In the genomic region with DNA sequence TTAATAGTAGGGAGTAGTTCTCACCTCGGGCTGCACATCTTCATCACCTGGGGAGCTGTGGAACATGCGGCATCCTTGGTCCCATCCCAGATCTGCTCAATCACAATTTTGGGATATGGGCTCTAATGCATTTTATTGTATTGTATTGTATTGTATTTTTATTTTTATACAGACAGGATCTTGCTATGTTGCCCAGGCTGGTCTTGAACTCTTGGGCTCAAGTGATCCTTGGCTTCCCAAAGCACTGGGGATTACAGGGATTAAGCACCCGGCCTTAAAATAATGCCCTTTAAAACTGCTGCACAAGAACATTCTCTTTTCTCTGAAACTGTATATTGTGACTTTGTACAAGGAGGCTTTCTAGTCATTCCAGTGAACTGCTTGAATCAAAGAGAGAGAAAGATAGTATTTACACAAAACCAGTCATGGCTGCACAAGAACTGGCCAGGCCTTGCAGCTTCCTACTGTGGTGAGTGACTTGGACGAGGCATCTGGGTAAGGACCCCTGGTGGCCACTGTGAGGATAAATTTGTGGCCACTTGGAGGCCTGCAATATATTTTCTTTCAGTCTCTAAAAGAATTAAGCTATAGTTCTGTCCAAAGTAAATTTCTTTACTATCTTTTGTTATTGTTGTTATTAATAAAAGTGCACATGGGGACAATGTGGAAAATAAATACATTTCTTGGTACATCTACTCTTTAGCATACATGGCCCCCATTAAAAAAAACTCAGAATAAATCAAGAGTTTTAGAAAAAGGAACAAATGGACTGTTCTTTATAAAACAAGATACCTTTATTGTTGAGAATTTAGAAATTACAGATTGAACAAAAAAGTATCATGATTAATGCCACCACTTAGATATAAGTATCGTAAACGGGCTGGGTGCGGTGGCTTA, we compare ENCODE assay signal across 8 cellular contexts. TPM values are rescaled to one million over a fixed set of nuclear protein-coding genes. Genes with fewer than 3 reads are reported as not detected.
A peak's percentile ranks its signal among the peaks of the same experiment; 100 is the strongest.
DNase-seq lines count a peak whose midpoint lies in the region; TF ChIP-seq lines count a peak whose summit lies in the region.

No MANE protein-coding gene starts in this region.

- H3K4me3 ChIP-seq in Jurkat, Clone E6-1 (ENCODE audit: low read length) = no peak overlapping the region
- no peak overlapping the region for H3K4me3 ChIP-seq in tibial artery

- H3K27ac Mint-ChIP-seq in activated T-helper 1 cell treated with anti-CD3 and anti-CD28 coated beads, Interleukin-12 subunit alpha, Interleukin-12 subunit beta, Interleukin-2, Interleukin-4 antibody, amounts not matched to agents 30 ng/mL and 10 ng/mL and 1 ng/mL, durations not matched to agents 14 hours and 24 hours and 36 hours = no peak overlapping the region

- H3K36me3 ChIP-seq in tibial artery = no peaks in the 10 kb centered on the region

- DNase-seq in AG20443 (ENCODE audit: low spot score) (peak; percentile 79), GM19238 (ENCODE audit: insufficient read length, low spot score) (peak; percentile 63), RKO (ENCODE audit: low spot score) (peak; percentile 88), fibroblast of the conjunctiva (ENCODE audit: low read depth) (peak; percentile 77), occipital lobe (lab: John Stamatoyannopoulos, UW) (peak; percentile 26), tibial artery (peak; percentile 58 to 75)
- peak; percentile 65 for DNase-seq in Jurkat, Clone E6-1 (ENCODE audit: low read depth, low spot score)
- DNase-seq in activated T-helper 1 cell treated with anti-CD3 and anti-CD28 coated beads, Interleukin-12 subunit alpha, Interleukin-12 subunit beta, Interleukin-2, Interleukin-4 antibody, amounts not matched to agents 30 ng/mL and 10 ng/mL and 1 ng/mL, durations not matched to agents 14 hours and 24 hours and 36 hours (ENCODE audit: low spot score) = peak; percentile 36

- intact Hi-C loops in activated T-helper 1 cell treated with anti-CD3 and anti-CD28 coated beads, Interleukin-12 subunit alpha, Interleukin-12 subunit beta, Interleukin-2, Interleukin-4 antibody, amounts not matched to agents 30 ng/mL and 10 ng/mL and 1 ng/mL, durations not matched to agents 14 hours and 24 hours and 36 hours (cut with micrococcal nuclease) = loop anchor here (1.0 kb wide), 2 partner anchors 48 to 86 kb away; partner anchors contain the start of gene TBCE
- intact Hi-C loops in tibial artery (cut with DNase I; ENCODE audit: low total_unique reads) = loop anchor here (2.0 to 5.0 kb wide), 2 partner anchors 162 to 313 kb away; no protein-coding TSS in a partner anchor

- H3K36me3 Mint-ChIP-seq in activated T-helper 1 cell treated with anti-CD3 and anti-CD28 coated beads, Interleukin-12 subunit alpha, Interleukin-12 subunit beta, Interleukin-2, Interleukin-4 antibody, amounts not matched to agents 30 ng/mL and 10 ng/mL and 1 ng/mL, durations not matched to agents 14 hours and 24 hours and 36 hours (ENCODE audit: low read depth) = peaks cover 9% of the 10 kb centered on the region

- H3K4me1 Mint-ChIP-seq in activated T-helper 1 cell treated with anti-CD3 and anti-CD28 coated beads, Interleukin-12 subunit alpha, Interleukin-12 subunit beta, Interleukin-2, Interleukin-4 antibody, amounts not matched to agents 30 ng/mL and 10 ng/mL and 1 ng/mL, durations not matched to agents 14 hours and 24 hours and 36 hours (ENCODE audit: low read depth) = no peaks in the 10 kb centered on the region

- no peak overlapping the region for H3K4me3 Mint-ChIP-seq in activated T-helper 1 cell treated with anti-CD3 and anti-CD28 coated beads, Interleukin-12 subunit alpha, Interleukin-12 subunit beta, Interleukin-2, Interleukin-4 antibody, amounts not matched to agents 30 ng/mL and 10 ng/mL and 1 ng/mL, durations not matched to agents 14 hours and 24 hours and 36 hours

- no peaks in the 10 kb centered on the region for H3K9me3 ChIP-seq in tibial artery

- H3K27me3 Mint-ChIP-seq in activated T-helper 1 cell treated with anti-CD3 and anti-CD28 coated beads, Interleukin-12 subunit alpha, Interleukin-12 subunit beta, Interleukin-2, Interleukin-4 antibody, amounts not matched to agents 30 ng/mL and 10 ng/mL and 1 ng/mL, durations not matched to agents 14 hours and 24 hours and 36 hours (ENCODE audit: insufficient read depth) = no peaks in the 10 kb centered on the region

- H3K27me3 ChIP-seq in tibial artery = no peaks in the 10 kb centered on the region

- H3K9me3 Mint-ChIP-seq in activated T-helper 1 cell treated with anti-CD3 and anti-CD28 coated beads, Interleukin-12 subunit alpha, Interleukin-12 subunit beta, Interleukin-2, Interleukin-4 antibody, amounts not matched to agents 30 ng/mL and 10 ng/mL and 1 ng/mL, durations not matched to agents 14 hours and 24 hours and 36 hours = no peaks in the 10 kb centered on the region

- TF ChIP-seq CTCF in tibial artery (IDR thresholded peaks at IDR 0.05) = peak; percentile 56 to 63

- no peak overlapping the region for H3K27ac ChIP-seq in tibial artery

- peaks cover 0 to 5% (median 4%) of the 10 kb centered on the region in 4 donors for H3K4me1 ChIP-seq in tibial artery

RNA-seq across cellular contexts. Expression of gene TBCE, which starts 48.0 kb away (rescaled TPM):
- polyA plus RNA-seq in Jurkat, Clone E6-1 (2012; ENCODE audit: insufficient read depth, insufficient read length) = 68.4 TPM
- total RNA-seq in activated T-helper 1 cell treated with anti-CD3 and anti-CD28 coated beads, Interleukin-12 subunit alpha, Interleukin-12 subunit beta, Interleukin-2, Interleukin-4 antibody, amounts not matched to agents 30 ng/mL and 10 ng/mL and 1 ng/mL, durations not matched to agents 14 hours and 24 hours and 36 hours = 29.0 and 29.2 TPM in 2 replicates
- total RNA-seq in occipital lobe = 47.1 TPM

Comparison
In these comparisons a context has a peak if more than half of its experiments do, and no peak if none do; other contexts are left out.
1. DNase-seq: peak in every context shown above with its lines; median percentile 88 in RKO; 79 in AG20443; 77 in fibroblast of the conjunctiva; 66 in tibial artery; 65 in Jurkat, Clone E6-1; 63 in GM19238; 36 in activated T-helper 1 cell treated with anti-CD3 and anti-CD28 coated beads, Interleukin-12 subunit alpha, Interleukin-12 subunit beta, Interleukin-2, Interleukin-4 antibody, amounts not matched to agents 30 ng/mL and 10 ng/mL and 1 ng/mL, durations not matched to agents 14 hours and 24 hours and 36 hours; 26 in occipital lobe.